Comparison of ENCODE assay signal across 1 cellular context in genomic region chr16:23729503-23730424, GRCh38.
A peak's percentile ranks its signal among the peaks of the same experiment; 100 is the strongest.
TF ChIP-seq lines count a peak whose summit lies in the region.

No MANE protein-coding gene starts in this region.

TF ChIP-seq in K562, 482 proteins besides CTCF, POLR2A, EP300 and RAD21 (continued from another document and continues in another):
- TF ChIP-seq ZNF592 (IDR thresholded peaks at IDR 0.05) (0 out of 2 replicates have a peak, but pooled peaks have one; percentile 36), TFAP4 (CRISPR knock-in tag; IDR thresholded peaks at IDR 0.05; ENCODE audit: borderline replicate concordance) (0 out of 2 replicates have a peak, but pooled peaks have one; percentile 24), ZNF277 (CRISPR knock-in tag; IDR thresholded peaks at IDR 0.05; ENCODE audit: borderline replicate concordance) (no peak), SP1 (CRISPR knock-in tag; IDR thresholded peaks at IDR 0.05) (no peak), ZNF57 (CRISPR knock-in tag; IDR thresholded peaks at IDR 0.05) (no peak), KLF6 (CRISPR knock-in tag; IDR thresholded peaks at IDR 0.05; ENCODE audit: borderline replicate concordance) (no peak), ZNF174 (CRISPR knock-in tag; IDR thresholded peaks at IDR 0.05) (no peak), HMGXB4 (CRISPR knock-in tag; IDR thresholded peaks at IDR 0.05) (no peak), LEF1 (IDR thresholded peaks at IDR 0.05) (no peak), PHTF2 (CRISPR knock-in tag; IDR thresholded peaks at IDR 0.05) (no peak), ZBTB49 (CRISPR knock-in tag; IDR thresholded peaks at IDR 0.05; ENCODE audit: borderline replicate concordance) (no peak), SMAD3 (CRISPR knock-in tag; conservative IDR thresholded peaks at IDR 0.05) (no peak), ZNF318 (IDR thresholded peaks at IDR 0.05; ENCODE audit: borderline replicate concordance in 1 of 2, low read depth in 1 of 2) (0 out of 4 replicates have a peak, but pooled peaks of 1 of the 2 experiments have one; percentile 45), ZHX1 (conservative IDR thresholded peaks at IDR 0.05; ENCODE audit: low read length) (no peak), ARID3A (IDR thresholded peaks at IDR 0.05; ENCODE audit: borderline replicate concordance, low read depth, low read length) (no peak)
